8 cellular contexts compared by ENCODE assay signal in genomic region chr2:219253753-219254589, GRCh38. TPM values are rescaled to one million over a fixed set of nuclear protein-coding genes. Genes with fewer than 3 reads are reported as not detected.
DNase-seq lines count a peak whose midpoint lies in the region; ATAC-seq and TF ChIP-seq lines count a peak whose summit lies in the region.

Gene TUBA4A, minus strand, starts transcription at chr2:219253918. Its CDS starts 60 bp downstream, at chr2:219253858.

- H3K27me3 ChIP-seq in GM23248 (replicated peaks; ENCODE audit: insufficient read depth) (no peaks in the 10 kb centered on the region; the same call in 1 of the 2 replicates), Loucy (ENCODE audit: insufficient read depth, low read length, poor library complexity, severe bottlenecking) (peaks cover 45% of the 10 kb centered on the region), osteoblast (ENCODE audit: insufficient read depth, low read length) (no peaks in the 10 kb centered on the region), testis (no peaks in the 10 kb centered on the region)

- H3K4me1 Mint-ChIP-seq in activated naive CD4-positive, alpha-beta T cell treated with anti-CD3 and anti-CD28 coated beads, Interleukin-2, amount 10 ng/mL, durations not matched to agents 7 days and 5 days, result peaks cover 53% of the 10 kb centered on the region

- H3K9ac ChIP-seq in GM23248 (peak within 1 kb of the TSS; percentile 62), Loucy (ENCODE audit: low read depth, low read length, poor library complexity, severe bottlenecking) (peak within 1 kb of the TSS; percentile 47)

- H3K27ac ChIP-seq in GM23248 (no peak within 1 kb of the TSS), osteoblast (ENCODE audit: low read depth, low read length) (peak within 1 kb of the TSS; percentile 52), testis (peak within 1 kb of the TSS in 1 of 2 donors; percentile 11)

- H3K27me3 Mint-ChIP-seq in activated naive CD4-positive, alpha-beta T cell treated with anti-CD3 and anti-CD28 coated beads, Interleukin-2, amount 10 ng/mL, durations not matched to agents 7 days and 5 days, result peaks cover 8% of the 10 kb centered on the region

- peaks cover 40% of the 10 kb centered on the region for H3K36me3 Mint-ChIP-seq in activated naive CD4-positive, alpha-beta T cell treated with anti-CD3 and anti-CD28 coated beads, Interleukin-2, amount 10 ng/mL, durations not matched to agents 7 days and 5 days

- CTCF ChIA-PET in activated naive CD4-positive, alpha-beta T cell treated with anti-CD3 and anti-CD28 coated beads, Interleukin-2, amount 10 ng/mL, durations not matched to agents 7 days and 5 days (lab: Charles Lee), result interaction anchor here (0.9 to 5.5 kb wide), 6 partner anchors 9 to 83 kb away, joined by 3 to 49 read pairs (median 4); partner anchors contain the start of genes DNAJB2, GLB1L and STK16

- H3K9me3 Mint-ChIP-seq in activated naive CD4-positive, alpha-beta T cell treated with anti-CD3 and anti-CD28 coated beads, Interleukin-2, amount 10 ng/mL, durations not matched to agents 7 days and 5 days, result no peaks in the 10 kb centered on the region

- H4K20me1 ChIP-seq in GM23248 (ENCODE audit: insufficient read depth) (no peaks in the 10 kb centered on the region), Loucy (ENCODE audit: insufficient read depth, low read length, poor library complexity, severe bottlenecking) (peaks cover 2% of the 10 kb centered on the region), osteoblast (ENCODE audit: insufficient read depth, low read length) (no peaks in the 10 kb centered on the region)

- no peaks in the 10 kb centered on the region for H3K9me3 ChIP-seq in GM23248 (ENCODE audit: low read depth)
- no peaks in the 10 kb centered on the region for H3K9me3 ChIP-seq in Loucy (ENCODE audit: insufficient read depth, low read depth, low read length)
- H3K9me3 ChIP-seq in osteoblast (ENCODE audit: low read depth, low read length), result no peaks in the 10 kb centered on the region
- H3K9me3 ChIP-seq in testis, result no peaks in the 10 kb centered on the region

- H3K9me2 ChIP-seq in GM23248 (ENCODE audit: insufficient read depth) (no peaks in the 10 kb centered on the region), Loucy (replicated peaks; ENCODE audit: low read depth, low read length) (no peaks in the 10 kb centered on the region)

- peaks cover 32% of the 10 kb centered on the region for H3F3A ChIP-seq in GM23248 (ENCODE audit: insufficient read depth)
- H3F3A ChIP-seq in Loucy (ENCODE audit: low read depth), result no peaks in the 10 kb centered on the region

- ATAC-seq in SK-N-SH treated with all-trans-retinoic acid at 6 μM for 48 hours, result peak; percentile 73

- peak; percentile 67 for TF ChIP-seq POLR2A in testis (IDR thresholded peaks at IDR 0.05)

- no peak for TF ChIP-seq CTCF in Loucy (conservative IDR thresholded peaks at IDR 0.05; ENCODE audit: low read length)
- TF ChIP-seq CTCF in osteoblast (IDR thresholded peaks at IDR 0.05; ENCODE audit: extremely low read depth, low read depth, low read length), result no peak
- peak in 1 of 3 experiments; percentile 16 for TF ChIP-seq CTCF in testis (IDR thresholded peaks at IDR 0.05)

- H3K79me2 ChIP-seq in GM23248 (ENCODE audit: insufficient read depth), result no peaks in the 10 kb centered on the region
- no peaks in the 10 kb centered on the region for H3K79me2 ChIP-seq in Loucy (ENCODE audit: insufficient read depth, low read length)
- H3K79me2 ChIP-seq in osteoblast (ENCODE audit: insufficient read depth, low read length), result no peaks in the 10 kb centered on the region

- H3K27ac Mint-ChIP-seq in activated naive CD4-positive, alpha-beta T cell treated with anti-CD3 and anti-CD28 coated beads, Interleukin-2, amount 10 ng/mL, durations not matched to agents 7 days and 5 days, result peak within 1 kb of the TSS; percentile 95

- H3K4me3 ChIP-seq in GM23248, result peak within 1 kb of the TSS; percentile 78
- peak within 1 kb of the TSS; percentile 73 for H3K4me3 ChIP-seq in Loucy (ENCODE audit: low read length, poor library complexity, severe bottlenecking)
- peak within 1 kb of the TSS; percentile 80 for H3K4me3 ChIP-seq in osteoblast (ENCODE audit: insufficient read depth, low read length)
- H3K4me3 ChIP-seq in testis, result peak within 1 kb of the TSS; percentile 42 to 67

- H3K4me1 ChIP-seq in GM23248 (ENCODE audit: insufficient read depth), result peaks cover 37% of the 10 kb centered on the region
- peaks cover 41% of the 10 kb centered on the region for H3K4me1 ChIP-seq in Loucy (ENCODE audit: insufficient read depth, low read length, poor library complexity, severe bottlenecking)
- peaks cover 56% of the 10 kb centered on the region for H3K4me1 ChIP-seq in osteoblast (ENCODE audit: insufficient read depth, low read length)
- H3K4me1 ChIP-seq in testis, result peaks cover 15% of the 10 kb centered on the region

- H3K4me2 ChIP-seq in GM23248 (ENCODE audit: unreplicated experiment) (peak within 1 kb of the TSS; percentile 86), Loucy (ENCODE audit: low read depth, low read length, poor library complexity, severe bottlenecking) (peak within 1 kb of the TSS; percentile 85), osteoblast (ENCODE audit: insufficient read depth, low read length) (peak within 1 kb of the TSS; percentile 93)

- H3K36me3 ChIP-seq in GM23248 (ENCODE audit: low read depth), result no peaks in the 10 kb centered on the region
- no peaks in the 10 kb centered on the region for H3K36me3 ChIP-seq in Loucy (ENCODE audit: insufficient read depth, low read length)
- H3K36me3 ChIP-seq in osteoblast (ENCODE audit: insufficient read depth, low read length), result peaks cover 7% of the 10 kb centered on the region
- H3K36me3 ChIP-seq in testis (ENCODE audit: low read depth, missing control alignments), result no peaks in the 10 kb centered on the region

- WGBS in GM23248 (ENCODE audit: low coverage in 1 of 2, low lambda C conversion rate in 2 of 2, missing lambda C conversion rate in 2 of 2), 2 experiments, result 1 to 3% methylated on average over 60 to 68 of the region's 76 CpGs
- 0% methylated on average over 48 of the region's 76 CpGs; no CpG with 5 or more reads in 1 of the 2 donors for WGBS in testis, 2 donors

- DNase-seq in ELF-1 (ENCODE audit: low read depth, low spot score) (peak; percentile 78), GM23248 (peak; percentile 83), glomerular visceral epithelial cell (ENCODE audit: extremely low spot score) (peak; percentile 85), osteoblast (ENCODE audit: insufficient read length, low spot score, missing footprints) (peak; percentile 97), testis (peak; percentile 85)
- DNase-seq in activated naive CD4-positive, alpha-beta T cell treated with anti-CD3 and anti-CD28 coated beads, Interleukin-2, amount 10 ng/mL, durations not matched to agents 7 days and 5 days, result peak; percentile 93

- in situ Hi-C loops in GM23248 (cut with MboI), result no loop called here

- intact Hi-C loops in testis (cut with DNase I; ENCODE audit: low total_unique reads), result no loop called here

- peak within 1 kb of the TSS; percentile 92 for H3K4me3 Mint-ChIP-seq in activated naive CD4-positive, alpha-beta T cell treated with anti-CD3 and anti-CD28 coated beads, Interleukin-2, amount 10 ng/mL, durations not matched to agents 7 days and 5 days

- H2AFZ ChIP-seq in GM23248, result peak within 1 kb of the TSS; percentile 76
- peak within 1 kb of the TSS; percentile 42 for H2AFZ ChIP-seq in Loucy (ENCODE audit: low read length)
- H2AFZ ChIP-seq in osteoblast (ENCODE audit: low read length), result peak within 1 kb of the TSS; percentile 89

TF ChIP-seq in SK-N-SH treated with all-trans-retinoic acid at 6 μM for 48 hours, 23 proteins besides CTCF, POLR2A, EP300 and RAD21 (continues in another document):
- TF ChIP-seq POU6F1 (CRISPR knock-in tag; IDR thresholded peaks at IDR 0.05; ENCODE audit: borderline replicate concordance, low read depth) (no peak), ZNF8 (CRISPR knock-in tag; IDR thresholded peaks at IDR 0.05) (no peak), PATZ1 (CRISPR knock-in tag; IDR thresholded peaks at IDR 0.05; ENCODE audit: borderline replicate concordance) (no peak), ARNTL (CRISPR knock-in tag; IDR thresholded peaks at IDR 0.05; ENCODE audit: borderline replicate concordance, low read depth) (no peak), RARB (CRISPR knock-in tag; IDR thresholded peaks at IDR 0.05) (no peak), CSDC2 (CRISPR knock-in tag; IDR thresholded peaks at IDR 0.05) (no peak)

RNA-seq across cellular contexts. Expression of gene TUBA4A, which starts in this region (rescaled TPM):
- total RNA-seq in GM23248 (2014; rRNA removed; shearing (Covaris generic)), result 14.3 and 27.1 TPM in 2 replicates
- 14.5 and 15.5 TPM in 2 replicates for polyA plus RNA-seq in GM23248 (2016; fragmentation: Nextera tagmentation; extraction: Ambion mirVana)
- total RNA-seq in osteoblast, result 11.9 and 13.6 TPM in 2 replicates
- total RNA-seq in testis, result 10 to 100 TPM; 27.0 to 47.6 TPM
- polyA plus RNA-seq in testis (ENCODE audit: insufficient read depth, low read depth, low replicate concordance), result 90.0 TPM
